Comparison of ENCODE assay signal across 8 cellular contexts in the genomic region with DNA sequence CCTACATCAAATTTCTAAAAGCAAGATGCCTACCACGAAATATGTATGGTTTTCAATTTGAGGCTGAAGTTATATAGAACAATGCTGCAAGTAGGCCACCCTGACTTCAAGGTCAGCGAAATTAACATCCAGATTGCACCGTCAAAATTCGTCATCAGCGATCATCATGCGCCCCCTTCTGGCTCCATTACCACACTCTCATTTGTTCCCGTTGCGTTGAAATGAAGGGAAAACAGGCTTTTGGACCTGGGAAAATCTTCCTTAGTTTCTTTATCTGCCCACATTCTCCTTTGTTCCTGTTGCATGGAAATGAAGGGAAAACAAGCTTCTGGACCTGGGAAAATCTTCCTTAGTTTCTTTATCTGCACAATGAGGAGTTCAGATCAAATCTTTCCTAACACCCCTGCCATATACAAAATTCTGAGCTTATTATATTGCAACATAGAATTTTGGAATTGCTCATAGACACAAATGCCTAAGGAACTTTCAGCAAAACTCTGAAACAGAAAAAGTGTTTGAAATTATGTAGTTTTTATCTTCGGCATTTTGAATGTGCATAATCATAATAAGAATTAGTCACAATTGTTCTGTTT.
A peak's percentile ranks its signal among the peaks of the same experiment; 100 is the strongest.
DNase-seq lines count a peak whose midpoint lies in the region; ATAC-seq, FAIRE-seq and TF ChIP-seq lines count a peak whose summit lies in the region.

No MANE protein-coding gene starts in this region.

- TF ChIP-seq RAD21 in H1 (IDR thresholded peaks at IDR 0.05 in 1 of 2, conservative IDR thresholded peaks at IDR 0.05 in 1 of 2; ENCODE audit: low read depth in 2 of 2, low read length in 2 of 2) = peak; percentile 87 to 91

- H3K27ac Mint-ChIP-seq in activated CD4-positive, alpha-beta memory T cell treated with anti-CD3 and anti-CD28 coated beads for 36 hours = no peak overlapping the region
- no peak overlapping the region for H3K27ac Mint-ChIP-seq in naive B cell
- H3K27ac Mint-ChIP-seq in stimulated activated memory B cell treated with anti-CD40 and anti-IgM and Interleukin-4, amounts not matched to agents 10 μg/mL and 1 μg/mL and 100 μg/mL, for 72 hours = no peak overlapping the region

- no peak overlapping the region for H3K18ac ChIP-seq in H1 (ENCODE audit: extremely low read depth, low read length)

- H3K36me3 Mint-ChIP-seq in activated CD4-positive, alpha-beta memory T cell treated with anti-CD3 and anti-CD28 coated beads for 36 hours = no peaks in the 10 kb centered on the region
- no peaks in the 10 kb centered on the region for H3K36me3 Mint-ChIP-seq in naive B cell
- no peaks in the 10 kb centered on the region for H3K36me3 Mint-ChIP-seq in stimulated activated memory B cell treated with anti-CD40 and anti-IgM and Interleukin-4, amounts not matched to agents 10 μg/mL and 1 μg/mL and 100 μg/mL, for 72 hours

- no peak overlapping the region for H4K5ac ChIP-seq in H1 (ENCODE audit: insufficient read length, low read depth, low read length)

- H2BK5ac ChIP-seq in H1 (ENCODE audit: low read depth, low read length) = no peak overlapping the region

- POLR2A ChIA-PET in activated CD4-positive, alpha-beta memory T cell treated with anti-CD3 and anti-CD28 coated beads for 36 hours (lab: Charles Lee) = no interaction called here
- POLR2A ChIA-PET in H1 (lab: Charles Lee; ENCODE audit: partially characterized antibody) = no interaction called here

- H3K27me3 Mint-ChIP-seq in activated CD4-positive, alpha-beta memory T cell treated with anti-CD3 and anti-CD28 coated beads for 36 hours = peaks cover 6% of the 10 kb centered on the region
- H3K27me3 Mint-ChIP-seq in naive B cell = peaks cover 31 to 40% (median 34%) of the 10 kb centered on the region in 3 donors
- H3K27me3 Mint-ChIP-seq in stimulated activated memory B cell treated with anti-CD40 and anti-IgM and Interleukin-4, amounts not matched to agents 10 μg/mL and 1 μg/mL and 100 μg/mL, for 72 hours = peaks cover 46% of the 10 kb centered on the region

- H2BK12ac ChIP-seq in H1 (ENCODE audit: low read depth, low read length) = no peak overlapping the region

- no peaks in the 10 kb centered on the region; a peak in 1 of 7 replicates for H3K4me1 ChIP-seq in H1 (replicated peaks in 1 of 4; ENCODE audit: control insufficient read depth in 3 of 4, insufficient read depth in 4 of 4, low read length in 3 of 4)

- H3K36me3 ChIP-seq in H1 (ENCODE audit: control insufficient read depth in 2 of 4, insufficient read depth in 4 of 4, low read length in 3 of 4) = no peaks in the 10 kb centered on the region

- no peak overlapping the region for H3K9ac ChIP-seq in H1 (replicated peaks in 1 of 4; ENCODE audit: extremely low read depth in 1 of 4, low read depth in 3 of 4, low read length in 3 of 4)

- H3K79me1 ChIP-seq in H1 (ENCODE audit: low read depth, low read length) = no peaks in the 10 kb centered on the region

- TF ChIP-seq EP300 in H1 (IDR thresholded peaks at IDR 0.05; ENCODE audit: borderline replicate concordance in 1 of 2, low read depth in 2 of 2, low read length in 2 of 2) = no peak

- no peak overlapping the region for H4K8ac ChIP-seq in H1 (ENCODE audit: extremely low read depth, insufficient read depth, low read length)

- no peaks in the 10 kb centered on the region for H3K23me2 ChIP-seq in H1 (ENCODE audit: low read depth, low read length)

- CTCF ChIA-PET in activated CD4-positive, alpha-beta memory T cell treated with anti-CD3 and anti-CD28 coated beads for 36 hours (lab: Charles Lee) = interaction anchor here (0.6 to 2.2 kb wide), 25 partner anchors 9 to 557 kb away, joined by 3 to 27 read pairs (median 4); partner anchors contain the start of gene PRKCQ
- CTCF ChIA-PET in H1 (lab: Charles Lee; ENCODE audit: partially characterized antibody) = interaction anchor here (0.6 to 3.6 kb wide), 20 partner anchors 8 to 1586 kb away, joined by 3 to 20 read pairs (median 3); no protein-coding TSS in a partner anchor

- H3K9me3 ChIP-seq in H1 (ENCODE audit: insufficient read depth in 2 of 2, low read depth in 1 of 2, low read length in 1 of 2) = no peaks in the 10 kb centered on the region

- no peak overlapping the region for H3K4me2 ChIP-seq in H1 (ENCODE audit: insufficient read depth in 1 of 2, low read depth in 2 of 2, low read length in 2 of 2)

- H4K20me1 ChIP-seq in H1 (replicated peaks in 1 of 2; ENCODE audit: control insufficient read depth in 1 of 2, insufficient read depth in 2 of 2, low read length in 2 of 2) = no peaks in the 10 kb centered on the region

- H3K56ac ChIP-seq in H1 (replicated peaks; ENCODE audit: insufficient read length, low read depth, low read length) = no peak overlapping the region

- peak overlapping the region; percentile 43; the same call in 1 of the 2 replicates for H2AFZ ChIP-seq in H1 (ENCODE audit: low read length)

- H2AK5ac ChIP-seq in H1 (ENCODE audit: low read depth, low read length) = no peak overlapping the region

- no peak for DNase-seq in D721Med (ENCODE audit: insufficient read length, low spot score)
- DNase-seq in LNCaP clone FGC (ENCODE audit: low read depth) = no peak
- DNase-seq in activated CD4-positive, alpha-beta memory T cell treated with anti-CD3 and anti-CD28 coated beads for 36 hours = peak; percentile 76
- peak in 1 of 2 experiments; percentile 80 for DNase-seq in H1 (ENCODE audit: low read depth in 1 of 2, low spot score in 2 of 2)
- peak; percentile 30 for DNase-seq in naive B cell
- DNase-seq in stimulated activated CD8-positive, alpha-beta memory T cell treated with anti-CD3 and anti-CD28 coated beads, Interleukin-7, amount 100 ng/mL, for 4 hours (ENCODE audit: low read depth in 2 of 2) = peak; percentile 20 to 40

- no peak for ATAC-seq in naive B cell (ENCODE audit: low read depth in 2 of 2)
- no peak for ATAC-seq in HG03457 (IDR thresholded peaks at IDR 0.05; ENCODE audit: unreplicated experiment)
- ATAC-seq in stimulated activated memory B cell treated with anti-CD40 and anti-IgM and Interleukin-4, amounts not matched to agents 10 μg/mL and 1 μg/mL and 100 μg/mL, for 72 hours = no peak

- FAIRE-seq in D721Med (lab: Jason Lieb, UNC) (no peak), H1 (lab: Jason Lieb, UNC) (peak; percentile 96)

- peaks cover 4% of the 10 kb centered on the region for H3K4me1 Mint-ChIP-seq in activated CD4-positive, alpha-beta memory T cell treated with anti-CD3 and anti-CD28 coated beads for 36 hours (ENCODE audit: low read depth)
- peaks cover 0 to 4% (median 1%) of the 10 kb centered on the region in 3 donors for H3K4me1 Mint-ChIP-seq in naive B cell
- H3K4me1 Mint-ChIP-seq in stimulated activated memory B cell treated with anti-CD40 and anti-IgM and Interleukin-4, amounts not matched to agents 10 μg/mL and 1 μg/mL and 100 μg/mL, for 72 hours = peaks cover 6% of the 10 kb centered on the region

- TF ChIP-seq POLR2A in H1 (IDR thresholded peaks at IDR 0.05; ENCODE audit: control extremely low read depth in 1 of 2, low read depth in 2 of 2, low read length in 2 of 2) = no peak

- intact Hi-C loops in activated CD4-positive, alpha-beta memory T cell treated with anti-CD3 and anti-CD28 coated beads for 36 hours (cut with micrococcal nuclease) = loop anchor here (1.0 to 10.0 kb wide), 2 partner anchors 261 to 736 kb away; partner anchors contain the start of gene SFMBT2

- H2BK20ac ChIP-seq in H1 (ENCODE audit: low read length) = no peak overlapping the region

- H3K4me3 Mint-ChIP-seq in activated CD4-positive, alpha-beta memory T cell treated with anti-CD3 and anti-CD28 coated beads for 36 hours = no peak overlapping the region
- H3K4me3 Mint-ChIP-seq in naive B cell = no peak overlapping the region
- no peak overlapping the region for H3K4me3 Mint-ChIP-seq in stimulated activated memory B cell treated with anti-CD40 and anti-IgM and Interleukin-4, amounts not matched to agents 10 μg/mL and 1 μg/mL and 100 μg/mL, for 72 hours

- H3K14ac ChIP-seq in H1 (ENCODE audit: insufficient read length) = no peak overlapping the region

- H3K27ac ChIP-seq in H1 (ENCODE audit: low read depth, low read length) = no peak overlapping the region

- no peak overlapping the region for H3K23ac ChIP-seq in H1 (ENCODE audit: insufficient read length)

- H3K4ac ChIP-seq in H1 (replicated peaks; ENCODE audit: insufficient read length, low read depth, low read length) = no peak overlapping the region

- no peaks in the 10 kb centered on the region for H3K27me3 ChIP-seq in H1 (replicated peaks in 1 of 4; ENCODE audit: control insufficient read depth in 3 of 4, extremely low read depth in 1 of 4, insufficient read depth in 3 of 4, low read length in 3 of 4)

- TF ChIP-seq CTCF in D721Med (IDR thresholded peaks at IDR 0.05; ENCODE audit: insufficient read depth, missing control alignments) (peak; percentile 91), LNCaP clone FGC (IDR thresholded peaks at IDR 0.05; ENCODE audit: control insufficient read depth, extremely low read depth, insufficient read depth) (peak; percentile 87), H1 (IDR thresholded peaks at IDR 0.05; ENCODE audit: control extremely low read depth in 1 of 3, insufficient read depth in 1 of 3, low read depth in 1 of 3, low read length in 3 of 3) (peak; percentile 69 to 91 (median 84))

- H3K9me3 Mint-ChIP-seq in activated CD4-positive, alpha-beta memory T cell treated with anti-CD3 and anti-CD28 coated beads for 36 hours = no peaks in the 10 kb centered on the region
- no peaks in the 10 kb centered on the region for H3K9me3 Mint-ChIP-seq in naive B cell
- H3K9me3 Mint-ChIP-seq in stimulated activated memory B cell treated with anti-CD40 and anti-IgM and Interleukin-4, amounts not matched to agents 10 μg/mL and 1 μg/mL and 100 μg/mL, for 72 hours = no peaks in the 10 kb centered on the region

- 15% methylated on average over 9 of the region's 9 CpGs; no CpG with 5 or more reads in 1 of the 2 experiments for WGBS in H1 (ENCODE audit: extremely low coverage in 1 of 2, insufficient coverage in 1 of 2, insufficient read length in 1 of 2, insufficient replicate concordance in 2 of 2, low coverage in 1 of 2, low lambda C conversion rate in 2 of 2, missing lambda C conversion rate in 1 of 2), 2 experiments

- no peak overlapping the region for H2BK120ac ChIP-seq in H1 (replicated peaks; ENCODE audit: low read depth, low read length)

- H3K4me3 ChIP-seq in LNCaP clone FGC (ENCODE audit: low read depth, low read length) (no peak overlapping the region), H1 (ENCODE audit: extremely low read depth in 1 of 4, insufficient read depth in 2 of 4, low read depth in 3 of 4, low read length in 4 of 4) (no peak overlapping the region)

- H3K79me2 ChIP-seq in H1 (ENCODE audit: control insufficient read depth in 1 of 2, insufficient read depth in 2 of 2, low read length in 2 of 2) = no peaks in the 10 kb centered on the region

- H2BK15ac ChIP-seq in H1 (ENCODE audit: low read length) = no peak overlapping the region

- no peak overlapping the region for H4K91ac ChIP-seq in H1 (replicated peaks; ENCODE audit: insufficient read length, low read length)

TF ChIP-seq in H1, 55 proteins besides CTCF, POLR2A, EP300 and RAD21:
- TF ChIP-seq CREB1 (IDR thresholded peaks at IDR 0.05) = peak; percentile 90
- no peak for TF ChIP-seq ZNF274 (IDR thresholded peaks at IDR 0.05; ENCODE audit: borderline replicate concordance, extremely low read depth, low read length)
TF ChIP-seq in H1: peak in this region for 1.

Comparison
In these comparisons a context has a peak if more than half of its experiments do, and no peak if none do; other contexts are left out.
1. DNase-seq: peak in activated CD4-positive, alpha-beta memory T cell treated with anti-CD3 and anti-CD28 coated beads for 36 hours (single experiment), naive B cell (single experiment) and stimulated activated CD8-positive, alpha-beta memory T cell treated with anti-CD3 and anti-CD28 coated beads, Interleukin-7, amount 100 ng/mL, for 4 hours (2 of 2); none in D721Med (single experiment) and LNCaP clone FGC (single experiment).
2. Peak in every context shown above with its lines, with median percentiles within 50 percentile points of each other: CTCF ChIP-seq.